In genomic region chr20:63947638-63948456, GRCh38 we compare ENCODE assay signal across 9 cellular contexts. TPM values are rescaled to one million over a fixed set of nuclear protein-coding genes. Genes with fewer than 3 reads are reported as not detected.
DNase-seq lines count a peak whose midpoint lies in the region; ATAC-seq and TF ChIP-seq lines count a peak whose summit lies in the region.
"Had no signal": no experiment of that assay in that cellular context is flagged by ENCODE, and none has a peak within 500 bp of the region (broad histone marks: within the 10 kb centered on the region; RNA-seq: fewer than 3 reads in every experiment).

No MANE protein-coding gene starts in this region.

- H3K4me3 Mint-ChIP-seq in activated CD4-positive, alpha-beta T cell treated with anti-CD3 and anti-CD28 coated beads, Interleukin-2, amount 10 ng/mL, durations not matched to agents 7 days and 5 days = peak overlapping the region; percentile 67
- peak overlapping the region; percentile 74 for H3K4me3 Mint-ChIP-seq in activated naive CD8-positive, alpha-beta T cell treated with anti-CD3 and anti-CD28 coated beads, Interleukin-2, amount 50 U/mL, for 24 hours
- H3K4me3 Mint-ChIP-seq in mesothelial cell of epicardium = no peak overlapping the region

- DNase-seq in activated CD4-positive, alpha-beta T cell treated with anti-CD3 and anti-CD28 coated beads, Interleukin-2, amount 10 ng/mL, durations not matched to agents 7 days and 5 days = peak; percentile 57
- DNase-seq in activated CD4-positive, alpha-beta T cell treated with anti-CD3 and anti-CD28 coated beads for 1 hour = no peak
- no peak for DNase-seq in activated naive CD8-positive, alpha-beta T cell treated with anti-CD3 and anti-CD28 coated beads, Interleukin-2, amount 50 U/mL, for 24 hours
- DNase-seq in mesothelial cell of epicardium (ENCODE audit: low spot score in 2 of 2, unreplicated experiment in 2 of 2) (no peak), thoracic aorta (ENCODE audit: low spot score) (no peak), iPS-NIHi7 (ENCODE audit: extremely low spot score) (no peak)
- DNase-seq: KBM-7 had no signal

- peaks cover 33 to 50% of the 10 kb centered on the region in 2 donors for H3K4me1 ChIP-seq in thoracic aorta (ENCODE audit: control insufficient read depth in 1 of 2, low read depth in 2 of 2)

- no peaks in the 10 kb centered on the region for H3K27me3 Mint-ChIP-seq in activated CD4-positive, alpha-beta T cell treated with anti-CD3 and anti-CD28 coated beads, Interleukin-2, amount 10 ng/mL, durations not matched to agents 7 days and 5 days
- H3K27me3 Mint-ChIP-seq in activated naive CD8-positive, alpha-beta T cell treated with anti-CD3 and anti-CD28 coated beads, Interleukin-2, amount 50 U/mL, for 24 hours = no peaks in the 10 kb centered on the region
- no peaks in the 10 kb centered on the region for H3K27me3 Mint-ChIP-seq in mesothelial cell of epicardium (ENCODE audit: low read depth)

- no peaks in the 10 kb centered on the region for H3K27me3 ChIP-seq in thoracic aorta (replicated peaks; ENCODE audit: insufficient read depth)

- H3K36me3 Mint-ChIP-seq in activated CD4-positive, alpha-beta T cell treated with anti-CD3 and anti-CD28 coated beads, Interleukin-2, amount 10 ng/mL, durations not matched to agents 7 days and 5 days (ENCODE audit: low read depth) = peaks cover 9% of the 10 kb centered on the region
- H3K36me3 Mint-ChIP-seq in activated naive CD8-positive, alpha-beta T cell treated with anti-CD3 and anti-CD28 coated beads, Interleukin-2, amount 50 U/mL, for 24 hours (ENCODE audit: low read depth) = peaks cover 3% of the 10 kb centered on the region
- H3K36me3 Mint-ChIP-seq in mesothelial cell of epicardium = peaks cover 4% of the 10 kb centered on the region

- no peaks in the 10 kb centered on the region for H3K9me3 ChIP-seq in thoracic aorta

- peak; percentile 51 for ATAC-seq in activated naive CD8-positive, alpha-beta T cell treated with anti-CD3 and anti-CD28 coated beads, Interleukin-2, amount 50 U/mL, for 24 hours
- ATAC-seq in thoracic aorta (ENCODE audit: insufficient number of reproducible peaks, low FRiP score, low read depth) = no peak
- no peak for ATAC-seq in HG03520 (IDR thresholded peaks at IDR 0.05; ENCODE audit: unreplicated experiment)
- ATAC-seq in GM18870 (IDR thresholded peaks at IDR 0.05; ENCODE audit: unreplicated experiment) = no peak

- no peaks in the 10 kb centered on the region for H3K9me3 Mint-ChIP-seq in activated CD4-positive, alpha-beta T cell treated with anti-CD3 and anti-CD28 coated beads, Interleukin-2, amount 10 ng/mL, durations not matched to agents 7 days and 5 days
- no peaks in the 10 kb centered on the region for H3K9me3 Mint-ChIP-seq in activated naive CD8-positive, alpha-beta T cell treated with anti-CD3 and anti-CD28 coated beads, Interleukin-2, amount 50 U/mL, for 24 hours
- no peaks in the 10 kb centered on the region for H3K9me3 Mint-ChIP-seq in mesothelial cell of epicardium

- peaks cover 49% of the 10 kb centered on the region for H3K4me1 Mint-ChIP-seq in activated CD4-positive, alpha-beta T cell treated with anti-CD3 and anti-CD28 coated beads, Interleukin-2, amount 10 ng/mL, durations not matched to agents 7 days and 5 days
- peaks cover 31% of the 10 kb centered on the region for H3K4me1 Mint-ChIP-seq in activated naive CD8-positive, alpha-beta T cell treated with anti-CD3 and anti-CD28 coated beads, Interleukin-2, amount 50 U/mL, for 24 hours
- peaks cover 19% of the 10 kb centered on the region for H3K4me1 Mint-ChIP-seq in mesothelial cell of epicardium

- peak overlapping the region in 1 of 2 donors; percentile 12 for H3K27ac ChIP-seq in thoracic aorta

- H3K4me3 ChIP-seq in thoracic aorta = peak overlapping the region; percentile 57

- H3K36me3 ChIP-seq in thoracic aorta = peaks cover 28% of the 10 kb centered on the region

- TF ChIP-seq CTCF in mesothelial cell of epicardium (IDR thresholded peaks at IDR 0.05; ENCODE audit: unreplicated experiment) = no peak
- TF ChIP-seq CTCF in thoracic aorta (IDR thresholded peaks at IDR 0.05) = no peak

- CTCF ChIA-PET in activated CD4-positive, alpha-beta T cell treated with anti-CD3 and anti-CD28 coated beads, Interleukin-2, amount 10 ng/mL, durations not matched to agents 7 days and 5 days (lab: Charles Lee) = interaction anchor here (1.0 kb wide), 1 partner anchor 109 kb away, joined by 3 read pairs; no protein-coding TSS in a partner anchor

- POLR2A ChIA-PET in activated CD4-positive, alpha-beta T cell treated with anti-CD3 and anti-CD28 coated beads, Interleukin-2, amount 10 ng/mL, durations not matched to agents 7 days and 5 days (lab: Charles Lee) = no interaction called here

- H3K27ac Mint-ChIP-seq in activated CD4-positive, alpha-beta T cell treated with anti-CD3 and anti-CD28 coated beads, Interleukin-2, amount 10 ng/mL, durations not matched to agents 7 days and 5 days = peak overlapping the region; percentile 86
- peak overlapping the region; percentile 84 for H3K27ac Mint-ChIP-seq in activated naive CD8-positive, alpha-beta T cell treated with anti-CD3 and anti-CD28 coated beads, Interleukin-2, amount 50 U/mL, for 24 hours
- H3K27ac Mint-ChIP-seq in mesothelial cell of epicardium = peak overlapping the region; percentile 47

RNA-seq across cellular contexts. Expression of gene UCKL1, which starts 8.4 kb away (rescaled TPM):
- total RNA-seq in activated CD4-positive, alpha-beta T cell treated with anti-CD3 and anti-CD28 coated beads, Interleukin-2, amount 10 ng/mL, durations not matched to agents 7 days and 5 days = 10 to 100 TPM; 37.8 to 41.0 TPM
- total RNA-seq in mesothelial cell of epicardium = 56.8 to 60.0 TPM (median 58.0 TPM) in 3 replicates
- 10 to 100 TPM; 27.3 to 40.5 TPM for total RNA-seq in thoracic aorta

RNA-seq across cellular contexts. Expression of gene ZNF512B, which starts 21.9 kb away (rescaled TPM):
- total RNA-seq in activated CD4-positive, alpha-beta T cell treated with anti-CD3 and anti-CD28 coated beads, Interleukin-2, amount 10 ng/mL, durations not matched to agents 7 days and 5 days = 10 to 100 TPM; 19.3 to 21.4 TPM
- 60.0 to 62.0 TPM (median 61.0 TPM) in 3 replicates for total RNA-seq in mesothelial cell of epicardium
- total RNA-seq in thoracic aorta = 10 to 100 TPM; 10.2 to 13.8 TPM

RNA-seq across cellular contexts. Expression of gene SAMD10, which starts 31.6 kb away (rescaled TPM):
- 10 to 100 TPM; 16.3 to 17.2 TPM for total RNA-seq in activated CD4-positive, alpha-beta T cell treated with anti-CD3 and anti-CD28 coated beads, Interleukin-2, amount 10 ng/mL, durations not matched to agents 7 days and 5 days
- total RNA-seq in mesothelial cell of epicardium = 10.3 to 11.7 TPM (median 11.4 TPM) in 3 replicates
- total RNA-seq in thoracic aorta = 1 to 10 TPM in 1 of 2 donors, under 1 TPM in 1; 0.78 to 3.0 TPM

RNA-seq across cellular contexts. Expression of gene PRPF6, which starts 33.1 kb away (rescaled TPM):
- total RNA-seq in activated CD4-positive, alpha-beta T cell treated with anti-CD3 and anti-CD28 coated beads, Interleukin-2, amount 10 ng/mL, durations not matched to agents 7 days and 5 days = 10 to 100 TPM; 67.1 to 70.8 TPM
- total RNA-seq in mesothelial cell of epicardium (65.2 to 68.2 TPM (median 65.9 TPM) in 3 replicates), thoracic aorta (10 to 100 TPM; 51.9 to 52.9 TPM)

RNA-seq across cellular contexts. Expression of gene DNAJC5, which starts 52.9 kb away (rescaled TPM):
- total RNA-seq in activated CD4-positive, alpha-beta T cell treated with anti-CD3 and anti-CD28 coated beads, Interleukin-2, amount 10 ng/mL, durations not matched to agents 7 days and 5 days = 10 to 100 TPM; 54.0 to 58.7 TPM
- total RNA-seq in mesothelial cell of epicardium (40.6 to 43.2 TPM (median 41.6 TPM) in 3 replicates), thoracic aorta (10 to 100 TPM; 48.5 to 61.2 TPM)
